8 cellular contexts compared by ENCODE assay signal in genomic region chr12:131296651-131297050, GRCh38.
DNase-seq lines count a peak whose midpoint lies in the region; ATAC-seq, FAIRE-seq and TF ChIP-seq lines count a peak whose summit lies in the region.
"Not testable (repeated sequence)": the region's sequence is repeated elsewhere in the genome, so short reads cannot be mapped to it uniquely, and the experiment has no call there.

No MANE protein-coding gene starts in this region.

- H3K27me3 ChIP-seq in endodermal cell (ENCODE audit: control insufficient read depth, insufficient read depth, low read length, poor library complexity, severe bottlenecking); osteoblast (ENCODE audit: insufficient read depth, low read length): not testable (repeated sequence)

- H3K4me1 Mint-ChIP-seq in activated T-helper 2 cell treated with anti-CD3 and anti-CD28 coated beads, Interferon-gamma antibody, Interleukin-2, Interleukin-4, amounts not matched to agents 10 μg/mL and 5 μg/mL and 100 μg/mL, durations not matched to agents 14 hours and 24 hours and 36 hours (ENCODE audit: low read depth); endodermal cell; stimulated activated effector memory CD8-positive, alpha-beta T cell treated with anti-CD3 and anti-CD28 coated beads, Interleukin-12 subunit alpha, Interleukin-12 subunit beta, amount 100 ng/mL, for 72 hours: not testable (repeated sequence)

- ATAC-seq in left ventricle myocardium superior, result not testable (repeated sequence)
- peak; percentile 43 for ATAC-seq in stimulated activated effector memory CD8-positive, alpha-beta T cell treated with anti-CD3 and anti-CD28 coated beads, Interleukin-12 subunit alpha, Interleukin-12 subunit beta, amount 100 ng/mL, for 72 hours

- H3K9me3 Mint-ChIP-seq in activated T-helper 2 cell treated with anti-CD3 and anti-CD28 coated beads, Interferon-gamma antibody, Interleukin-2, Interleukin-4, amounts not matched to agents 10 μg/mL and 5 μg/mL and 100 μg/mL, durations not matched to agents 14 hours and 24 hours and 36 hours; endodermal cell; stimulated activated effector memory CD8-positive, alpha-beta T cell treated with anti-CD3 and anti-CD28 coated beads, Interleukin-12 subunit alpha, Interleukin-12 subunit beta, amount 100 ng/mL, for 72 hours: not testable (repeated sequence)

- not testable (repeated sequence) for H3K36me3 ChIP-seq in endodermal cell (ENCODE audit: control insufficient read depth, insufficient read depth, low read length); osteoblast (ENCODE audit: insufficient read depth, low read length)

- not testable (repeated sequence) for H3K36me3 Mint-ChIP-seq in activated T-helper 2 cell treated with anti-CD3 and anti-CD28 coated beads, Interferon-gamma antibody, Interleukin-2, Interleukin-4, amounts not matched to agents 10 μg/mL and 5 μg/mL and 100 μg/mL, durations not matched to agents 14 hours and 24 hours and 36 hours (ENCODE audit: low read depth); endodermal cell (ENCODE audit: low read depth); stimulated activated effector memory CD8-positive, alpha-beta T cell treated with anti-CD3 and anti-CD28 coated beads, Interleukin-12 subunit alpha, Interleukin-12 subunit beta, amount 100 ng/mL, for 72 hours

- not testable (repeated sequence) for H4K20me1 ChIP-seq in osteoblast (ENCODE audit: insufficient read depth, low read length)

- H3K4me3 Mint-ChIP-seq in activated T-helper 2 cell treated with anti-CD3 and anti-CD28 coated beads, Interferon-gamma antibody, Interleukin-2, Interleukin-4, amounts not matched to agents 10 μg/mL and 5 μg/mL and 100 μg/mL, durations not matched to agents 14 hours and 24 hours and 36 hours (ENCODE audit: low read depth); endodermal cell; stimulated activated effector memory CD8-positive, alpha-beta T cell treated with anti-CD3 and anti-CD28 coated beads, Interleukin-12 subunit alpha, Interleukin-12 subunit beta, amount 100 ng/mL, for 72 hours: not testable (repeated sequence)

- not testable (repeated sequence) for H3K4me2 ChIP-seq in osteoblast (ENCODE audit: insufficient read depth, low read length)

- H3K4me3 ChIP-seq in endodermal cell (ENCODE audit: low read length); lower leg skin (ENCODE audit: low read depth, poor library complexity, severe bottlenecking); osteoblast (ENCODE audit: insufficient read depth, low read length): not testable (repeated sequence)

- H3K27ac Mint-ChIP-seq in activated T-helper 2 cell treated with anti-CD3 and anti-CD28 coated beads, Interferon-gamma antibody, Interleukin-2, Interleukin-4, amounts not matched to agents 10 μg/mL and 5 μg/mL and 100 μg/mL, durations not matched to agents 14 hours and 24 hours and 36 hours; endodermal cell; stimulated activated effector memory CD8-positive, alpha-beta T cell treated with anti-CD3 and anti-CD28 coated beads, Interleukin-12 subunit alpha, Interleukin-12 subunit beta, amount 100 ng/mL, for 72 hours: not testable (repeated sequence)

- intact Hi-C loops in activated T-helper 2 cell treated with anti-CD3 and anti-CD28 coated beads, Interferon-gamma antibody, Interleukin-2, Interleukin-4, amounts not matched to agents 10 μg/mL and 5 μg/mL and 100 μg/mL, durations not matched to agents 14 hours and 24 hours and 36 hours (cut with micrococcal nuclease); left ventricle myocardium superior (cut with micrococcal nuclease): not testable (repeated sequence)
- intact Hi-C loops in lower leg skin (cut with DNase I; ENCODE audit: low total_unique reads), result loop anchor here (10.0 kb wide), 1 partner anchor 368 kb away; no protein-coding TSS in a partner anchor

- TF ChIP-seq CTCF in endodermal cell (conservative IDR thresholded peaks at IDR 0.05); lower leg skin (IDR thresholded peaks at IDR 0.05); osteoblast (IDR thresholded peaks at IDR 0.05; ENCODE audit: extremely low read depth, low read depth, low read length): not testable (repeated sequence)

- WGBS in endodermal cell (ENCODE audit: insufficient coverage in 1 of 2, insufficient read length in 1 of 2), 2 experiments, result 96 to 100% methylated on average over 2 to 8 of the region's 14 CpGs
- 84 to 96% methylated on average over 7 to 14 of the region's 14 CpGs for WGBS in lower leg skin, 2 donors

- H3K27me3 Mint-ChIP-seq in activated T-helper 2 cell treated with anti-CD3 and anti-CD28 coated beads, Interferon-gamma antibody, Interleukin-2, Interleukin-4, amounts not matched to agents 10 μg/mL and 5 μg/mL and 100 μg/mL, durations not matched to agents 14 hours and 24 hours and 36 hours (ENCODE audit: low read depth); endodermal cell (ENCODE audit: insufficient read depth): not testable (repeated sequence)

- not testable (repeated sequence) for H2AFZ ChIP-seq in osteoblast (ENCODE audit: low read length)

- H3K9ac ChIP-seq in endodermal cell (ENCODE audit: extremely low read depth, low read length, poor library complexity, severe bottlenecking), result not testable (repeated sequence)

- H3K79me2 ChIP-seq in osteoblast (ENCODE audit: insufficient read depth, low read length), result not testable (repeated sequence)

- peak; percentile 81 for FAIRE-seq in urothelium cell line (lab: Jason Lieb, UNC)

- not testable (repeated sequence) for H3K27ac ChIP-seq in endodermal cell (ENCODE audit: low read depth, low read length); osteoblast (ENCODE audit: low read depth, low read length)

- TF ChIP-seq POLR2A in lower leg skin (IDR thresholded peaks at IDR 0.05), result not testable (repeated sequence)

- DNase-seq in activated CD4-positive, CD25-positive, alpha-beta regulatory T cell treated with anti-CD3 and anti-CD28 coated beads, Interleukin-2, amount 50 U/mL, for 72 hours, result peak; percentile 29
- peak; percentile 7 for DNase-seq in activated T-helper 2 cell treated with anti-CD3 and anti-CD28 coated beads, Interferon-gamma antibody, Interleukin-2, Interleukin-4, amounts not matched to agents 10 μg/mL and 5 μg/mL and 100 μg/mL, durations not matched to agents 14 hours and 24 hours and 36 hours (ENCODE audit: low spot score)
- peak; percentile 45 for DNase-seq in endodermal cell
- DNase-seq in left ventricle myocardium superior, result peak; percentile 21
- peak; percentile 10 to 72 for DNase-seq in lower leg skin (ENCODE audit: low spot score in 2 of 2)
- peak; percentile 78 for DNase-seq in osteoblast (ENCODE audit: insufficient read length, low spot score, missing footprints)
- DNase-seq in stimulated activated effector memory CD8-positive, alpha-beta T cell treated with anti-CD3 and anti-CD28 coated beads, Interleukin-12 subunit alpha, Interleukin-12 subunit beta, amount 100 ng/mL, for 72 hours (ENCODE audit: low spot score in 2 of 2), result peak in 1 of 2 donors; percentile 41
- DNase-seq in urothelium cell line (ENCODE audit: low spot score), result not testable (repeated sequence)

- not testable (repeated sequence) for H3K4me1 ChIP-seq in endodermal cell (ENCODE audit: control insufficient read depth, insufficient read depth, low read length); osteoblast (ENCODE audit: insufficient read depth, low read length)

- H3K9me3 ChIP-seq in endodermal cell (ENCODE audit: control insufficient read depth, low read length); osteoblast (ENCODE audit: low read depth, low read length): not testable (repeated sequence)
